Comparison of ENCODE assay signal across 9 cellular contexts in genomic region chr1:10459185-10459584, GRCh38. TPM values are rescaled to one million over a fixed set of nuclear protein-coding genes. Genes with fewer than 3 reads are reported as not detected.
DNase-seq lines count a peak whose midpoint lies in the region; TF ChIP-seq lines count a peak whose summit lies in the region.
"Had no signal": no experiment of that assay in that cellular context is flagged by ENCODE, and none has a peak within 500 bp of the region (broad histone marks: within the 10 kb centered on the region; RNA-seq: fewer than 3 reads in every experiment).

No MANE protein-coding gene starts in this region.

- H3K4me1 ChIP-seq in BE2C: no peaks in the 10 kb centered on the region

- no peaks in the 10 kb centered on the region for H3K9me3 ChIP-seq in BE2C

- H3K4me3 ChIP-seq in cardiac fibroblast (replicated peaks in 1 of 2; ENCODE audit: low read depth in 2 of 2, low read length in 2 of 2) (no peak overlapping the region), BE2C (ENCODE audit: low read depth, low read length) (no peak overlapping the region)

- H3K36me3 ChIP-seq in BE2C: peaks cover 5% of the 10 kb centered on the region; the same call in 1 of the 2 replicates

- no peak for TF ChIP-seq CTCF in cardiac fibroblast (IDR thresholded peaks at IDR 0.05; ENCODE audit: low read depth, low read length)
- no peak for TF ChIP-seq CTCF in GM13977 (IDR thresholded peaks at IDR 0.05; ENCODE audit: extremely low read depth, insufficient read depth, missing control alignments)
- TF ChIP-seq CTCF in BE2C (IDR thresholded peaks at IDR 0.05; ENCODE audit: low read depth, low read length): no peak

- in situ Hi-C loops in GM13977 (cut with MboI; ENCODE audit: low pct_unique_long_range_greater_than_20kb, low sequenced_read_pairs, unreplicated experiment): no loop called here

- H3K27me3 ChIP-seq in BE2C: no peaks in the 10 kb centered on the region

- DNase-seq in ELF-1 (ENCODE audit: low read depth, low spot score) (peak; percentile 23), M059J (ENCODE audit: low read depth) (peak; percentile 90), cardiac fibroblast (ENCODE audit: low read depth in 2 of 2) (peak; percentile 78), myocyte (ENCODE audit: low read depth) (peak; percentile 28), SHP77 treated with DMSO at 0.1 percent for 48 hours (lab: John Stamatoyannopoulos, UW) (no peak), GM13977 (ENCODE audit: low spot score) (no peak), BE2C (no peak)
- no peak for DNase-seq in stimulated activated CD4-positive, alpha-beta T cell treated with anti-CD3 and anti-CD28 coated beads, Interleukin-2, amount 100 ng/mL, for 24 hours
- DNase-seq: NCI-H446 treated with DMSO at 0.1 percent for 48 hours had no signal

RNA-seq across cellular contexts. Expression of gene CORT, which starts 9.4 kb away (rescaled TPM):
- not detected in 2 replicates for total RNA-seq in M059J (2014; rRNA removed; shearing (Covaris generic))
- total RNA-seq in myocyte: not detected in 2 replicates
- 0.90 TPM for polyA plus RNA-seq in myocyte (2012)
- not detected for polyA plus RNA-seq in BE2C (2012; ENCODE audit: insufficient read depth, insufficient read length, low read depth)

RNA-seq across cellular contexts. Expression of gene DFFA, which starts 13.1 kb away (rescaled TPM):
- 24.7 and 36.6 TPM in 2 replicates for total RNA-seq in M059J (2014; rRNA removed; shearing (Covaris generic))
- 17.2 and 27.1 TPM in 2 replicates for total RNA-seq in myocyte
- 27.3 TPM for polyA plus RNA-seq in myocyte (2012)
- polyA plus RNA-seq in BE2C (2012; ENCODE audit: insufficient read depth, insufficient read length, low read depth): 20.6 TPM

RNA-seq across cellular contexts. Expression of gene PEX14, which starts 15.6 kb away (rescaled TPM):
- 21.4 and 27.1 TPM in 2 replicates for total RNA-seq in M059J (2014; rRNA removed; shearing (Covaris generic))
- 11.5 and 15.0 TPM in 2 replicates for total RNA-seq in myocyte
- 20.9 TPM for polyA plus RNA-seq in myocyte (2012)
- 33.9 TPM for polyA plus RNA-seq in BE2C (2012; ENCODE audit: insufficient read depth, insufficient read length, low read depth)

RNA-seq across cellular contexts. Expression of gene CENPS, which starts 29.0 kb away (rescaled TPM):
- total RNA-seq in M059J (2014; rRNA removed; shearing (Covaris generic)): 16.1 and 21.2 TPM in 2 replicates
- total RNA-seq in myocyte: 4.0 and 4.7 TPM in 2 replicates
- 22.2 TPM for polyA plus RNA-seq in myocyte (2012)
- 8.5 TPM for polyA plus RNA-seq in BE2C (2012; ENCODE audit: insufficient read depth, insufficient read length, low read depth)

Comparison
In these comparisons a context has a peak if more than half of its experiments do, and no peak if none do; other contexts are left out.
1. DNase-seq: peak in ELF-1 (single experiment), M059J (single experiment), cardiac fibroblast (2 of 2) and myocyte (single experiment); none in stimulated activated CD4-positive, alpha-beta T cell treated with anti-CD3 and anti-CD28 coated beads, Interleukin-2, amount 100 ng/mL, for 24 hours (0 of 2), SHP77 treated with DMSO at 0.1 percent for 48 hours (single experiment), GM13977 (single experiment) and BE2C (single experiment).